ENCODE assay signal across 24 cellular contexts in genomic region chr11:45534132-45534531, GRCh38.
"Had no signal": no experiment of that assay in that cellular context is flagged by ENCODE, and none has a peak within 500 bp of the region (broad histone marks: within the 10 kb centered on the region; RNA-seq: fewer than 3 reads in every experiment).

No MANE protein-coding gene starts in this region.

- H3K27ac ChIP-seq: colonic mucosa, epithelial cell of prostate, esophagus squamous epithelium, gastrocnemius medialis, heart right ventricle, left lung, lower lobe of right lung had no signal

- H3K27me3 ChIP-seq: colonic mucosa, gastrocnemius medialis had no signal

- H3K4me1 ChIP-seq: colonic mucosa, heart right ventricle, left lung, lower lobe of right lung had no signal

- H3K4me3 ChIP-seq: colonic mucosa, esophagus squamous epithelium, gastrocnemius medialis, heart right ventricle, left lung, lower lobe of right lung had no signal

- FAIRE-seq: endometrium, islet of Langerhans, keratinocyte had no signal

- ATAC-seq: effector memory CD8-positive, alpha-beta T cell; esophagus mucosa; gastrocnemius medialis; heart right ventricle; left cardiac atrium; left lung; left ventricle myocardium superior; lower lobe of right lung had no signal

- DNase-seq: colonic mucosa; cortex of kidney; effector CD8-positive, alpha-beta T cell; effector memory CD8-positive, alpha-beta T cell; endodermal cell; erythroblast; esophagus squamous epithelium; foreskin fibroblast; foreskin melanocyte; gastrocnemius medialis; glutamatergic neuron; head of caudate nucleus; heart right ventricle; hippocampal formation; left cardiac atrium; left lung; left ventricle myocardium superior; lower lobe of right lung; mesenchymal stem cell had no signal

- H3K36me3 ChIP-seq: colonic mucosa, esophagus squamous epithelium, gastrocnemius medialis, heart right ventricle, left lung, lower lobe of right lung had no signal

- H3K9me3 ChIP-seq: colonic mucosa, esophagus squamous epithelium, gastrocnemius medialis, heart right ventricle, left lung, lower lobe of right lung had no signal
